8 cellular contexts compared by ENCODE assay signal in the genomic region with DNA sequence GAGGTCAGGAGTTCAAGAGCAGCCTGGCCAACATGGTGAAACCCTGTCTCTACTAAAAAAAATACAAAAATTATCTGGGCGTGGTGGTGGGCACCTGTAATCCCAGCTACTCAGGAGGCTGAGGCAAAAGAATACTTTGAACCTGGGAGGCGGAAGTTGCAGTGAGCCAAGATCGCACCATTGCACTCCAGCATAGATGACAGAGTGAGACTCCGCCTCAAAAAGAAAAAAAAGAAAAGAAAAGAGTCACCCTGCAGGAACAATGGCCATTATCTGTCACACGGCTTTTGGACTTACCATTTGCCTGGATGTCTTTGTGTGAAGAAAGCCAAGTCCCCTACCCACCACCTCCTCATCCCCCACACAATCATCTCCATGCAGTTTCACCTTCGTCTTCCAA.
DNase-seq lines count a peak whose midpoint lies in the region; ATAC-seq, FAIRE-seq and TF ChIP-seq lines count a peak whose summit lies in the region.
"Not testable (repeated sequence)": the region's sequence is repeated elsewhere in the genome, so short reads cannot be mapped to it uniquely, and the experiment has no call there.

No MANE protein-coding gene starts in this region.

- peak overlapping the region; percentile 91 for H2AK5ac ChIP-seq in trophoblast cell (ENCODE audit: low read length)

- H3K27ac Mint-ChIP-seq in astrocyte (ENCODE audit: unreplicated experiment): peak overlapping the region; percentile 22
- peak overlapping the region; percentile 47 to 95 (median 88) for H3K27ac Mint-ChIP-seq in nephron
- peak overlapping the region; percentile 35 for H3K27ac Mint-ChIP-seq in type B pancreatic cell

- peak overlapping the region; percentile 82 for H2BK120ac ChIP-seq in trophoblast cell (ENCODE audit: insufficient read depth, low read length, poor library complexity)

- H3K4me3 Mint-ChIP-seq in astrocyte (ENCODE audit: unreplicated experiment); nephron; type B pancreatic cell: not testable (repeated sequence)

- not testable (repeated sequence) for TF ChIP-seq EP300 in HepG2 (IDR thresholded peaks at IDR 0.05; ENCODE audit: low read depth in 2 of 2, low read length in 2 of 2); HepG2 (CRISPR knock-in tag; IDR thresholded peaks at IDR 0.05; ENCODE audit: borderline replicate concordance)

- H3K27ac ChIP-seq in RWPE2 (ENCODE audit: poor library complexity, severe bottlenecking): peak overlapping the region; percentile 98
- H3K27ac ChIP-seq in astrocyte (ENCODE audit: low read depth, low read length); HepG2 (ENCODE audit: extremely low read length, insufficient read depth, low read length): not testable (repeated sequence)
- peak overlapping the region; percentile 83 for H3K27ac ChIP-seq in hepatocyte
- peak overlapping the region; percentile 97 for H3K27ac ChIP-seq in trophoblast cell (ENCODE audit: low read depth, low read length)
- peak overlapping the region; percentile 97 for H3K27ac ChIP-seq in smooth muscle cell (ENCODE audit: low read depth)

- H4K20me1 ChIP-seq in astrocyte (ENCODE audit: insufficient read depth, low read length); hepatocyte (ENCODE audit: insufficient read depth, poor library complexity, severe bottlenecking); HepG2 (ENCODE audit: insufficient read depth, low read length); smooth muscle cell (ENCODE audit: low read depth): not testable (repeated sequence)

- H3K4me2 ChIP-seq in astrocyte (ENCODE audit: low read length); hepatocyte; HepG2 (ENCODE audit: low read depth, low read length); trophoblast cell (ENCODE audit: low read length); smooth muscle cell: not testable (repeated sequence)

- not testable (repeated sequence) for H3K9me2 ChIP-seq in hepatocyte (replicated peaks; ENCODE audit: insufficient read depth)

- H3K4me1 ChIP-seq in RWPE2 (ENCODE audit: insufficient read depth, poor library complexity, severe bottlenecking) (peaks cover 40% of the 10 kb centered on the region), astrocyte (ENCODE audit: insufficient read depth, low read length) (peaks cover 41% of the 10 kb centered on the region), hepatocyte (ENCODE audit: insufficient read depth) (peaks cover 51% of the 10 kb centered on the region), HepG2 (ENCODE audit: insufficient read depth, low read length) (peaks cover 76% of the 10 kb centered on the region), trophoblast cell (ENCODE audit: control insufficient read depth in 1 of 2, insufficient read depth in 2 of 2, low read length in 2 of 2) (peaks cover 72 to 74% of the 10 kb centered on the region in 2 experiments), smooth muscle cell (ENCODE audit: low read depth) (peaks cover 39% of the 10 kb centered on the region)

- not testable (repeated sequence) for H3K79me2 ChIP-seq in astrocyte (ENCODE audit: insufficient read depth, low read length); hepatocyte; HepG2 (ENCODE audit: insufficient read depth, low read length); smooth muscle cell (ENCODE audit: low read depth)
- peaks cover 34% of the 10 kb centered on the region for H3K79me2 ChIP-seq in trophoblast cell (ENCODE audit: control insufficient read depth, insufficient read depth, low read length, poor library complexity)

- H3K4me3 ChIP-seq in RWPE2 (ENCODE audit: severe bottlenecking); astrocyte (ENCODE audit: insufficient read depth, low read depth, low read length); hepatocyte; HepG2 (replicated peaks in 1 of 3; ENCODE audit: insufficient read depth in 1 of 3, low read depth in 2 of 3, low read length in 3 of 3); trophoblast cell (ENCODE audit: low read depth, low read length); smooth muscle cell: not testable (repeated sequence)

- in situ Hi-C loops in HepG2 (cut with HindIII; ENCODE audit: extremely low pct_ligation_motif_present, low pct_unique_long_range_greater_than_20kb): not testable (repeated sequence)

- not testable (repeated sequence) for FAIRE-seq in astrocyte (lab: Jason Lieb, UNC); HepG2 (lab: Jason Lieb, UNC)

- H3K9ac ChIP-seq in astrocyte (ENCODE audit: low read length); HepG2 (ENCODE audit: insufficient read depth, low read depth, low read length); trophoblast cell (ENCODE audit: low read length); smooth muscle cell (ENCODE audit: low read depth): not testable (repeated sequence)

- H3K9me3 ChIP-seq in RWPE2 (ENCODE audit: severe bottlenecking); astrocyte (ENCODE audit: insufficient read depth, low read depth, low read length); hepatocyte (ENCODE audit: low read depth); HepG2 (ENCODE audit: low read length); trophoblast cell (ENCODE audit: insufficient read depth, low read depth, low read length); smooth muscle cell (replicated peaks; ENCODE audit: low read depth): not testable (repeated sequence)

- not testable (repeated sequence) for H3K27me3 ChIP-seq in RWPE2 (ENCODE audit: insufficient read depth, poor library complexity, severe bottlenecking); astrocyte (ENCODE audit: insufficient read depth, low read length); hepatocyte; trophoblast cell (ENCODE audit: insufficient read depth, low read length); smooth muscle cell (ENCODE audit: low read depth)
- peaks cover 1 to 20% of the 10 kb centered on the region in 2 experiments; a peak in 4 of 5 replicates for H3K27me3 ChIP-seq in HepG2 (ENCODE audit: control insufficient read depth in 1 of 2, insufficient read depth in 2 of 2, low read length in 2 of 2)

- peaks cover 42% of the 10 kb centered on the region for H3K4me1 Mint-ChIP-seq in astrocyte (ENCODE audit: low read depth, unreplicated experiment)
- H3K4me1 Mint-ChIP-seq in nephron: peaks cover 76% of the 10 kb centered on the region
- peaks cover 77% of the 10 kb centered on the region for H3K4me1 Mint-ChIP-seq in type B pancreatic cell (ENCODE audit: unreplicated experiment)

- not testable (repeated sequence) for BruUV-seq in HepG2 (replicated peaks; lab: Mats Ljungman, UMichigan)

- not testable (repeated sequence) for TF ChIP-seq POLR2A in HepG2 (IDR thresholded peaks at IDR 0.05; ENCODE audit: insufficient read depth in 1 of 2, low read depth in 2 of 2, low read length in 2 of 2)

- not testable (repeated sequence) for H3K9me3 Mint-ChIP-seq in astrocyte (ENCODE audit: unreplicated experiment); nephron; type B pancreatic cell

- peaks cover 34% of the 10 kb centered on the region for H3F3A ChIP-seq in smooth muscle cell (ENCODE audit: low read depth)

- not testable (repeated sequence) for TF ChIP-seq RAD21 in HepG2 (CRISPR knock-in tag; IDR thresholded peaks at IDR 0.05)

- CTCF ChIA-PET in HepG2 (lab: Yijun Ruan, JAX; ENCODE audit: low intra/inter-chr PET ratio, low total read pairs): not testable (repeated sequence)

- not testable (repeated sequence) for H4K12ac ChIP-seq in trophoblast cell (ENCODE audit: low read depth, low read length)

- H3K4ac ChIP-seq in trophoblast cell (ENCODE audit: low read depth, low read length): not testable (repeated sequence)

- DNase-seq in RWPE2 (ENCODE audit: low spot score); astrocyte (ENCODE audit: low read depth); hepatocyte (ENCODE audit: low spot score); HepG2 (ENCODE audit: low spot score); trophoblast cell; smooth muscle cell (lab: John Stamatoyannopoulos, UW; ENCODE audit: unreplicated experiment); type B pancreatic cell (ENCODE audit: extremely low spot score, unreplicated experiment): not testable (repeated sequence)

- 89% methylated on average over 6 of the region's 6 CpGs for WGBS in hepatocyte (ENCODE audit: low lambda C conversion rate, missing lambda C conversion rate)
- WGBS in HepG2 (ENCODE audit: low lambda C conversion rate): 64% methylated on average over 6 of the region's 6 CpGs
- no CpG with 5 or more reads among the region's 6 CpGs for WGBS in trophoblast cell (ENCODE audit: extremely low coverage, insufficient coverage, insufficient read length)
- 84% methylated on average over 6 of the region's 6 CpGs for WGBS in smooth muscle cell (ENCODE audit: low lambda C conversion rate)

- TF ChIP-seq CTCF in RWPE2 (IDR thresholded peaks at IDR 0.05; ENCODE audit: poor library complexity, severe bottlenecking); astrocyte (IDR thresholded peaks at IDR 0.05; ENCODE audit: insufficient read depth, low read depth, low read length); hepatocyte (IDR thresholded peaks at IDR 0.05; ENCODE audit: poor library complexity); HepG2 (CRISPR knock-in tag; IDR thresholded peaks at IDR 0.05); nephron (IDR thresholded peaks at IDR 0.05; ENCODE audit: unreplicated experiment in 3 of 3); smooth muscle cell (IDR thresholded peaks at IDR 0.05; ENCODE audit: borderline replicate concordance, insufficient read depth, poor library complexity, severe bottlenecking); type B pancreatic cell (conservative IDR thresholded peaks at IDR 0.05): not testable (repeated sequence)

- intact Hi-C loops in HepG2 (cut with micrococcal nuclease; ENCODE audit: unreplicated experiment): not testable (repeated sequence)

- H4K91ac ChIP-seq in trophoblast cell (ENCODE audit: low read depth, low read length): peak overlapping the region; percentile 96

- peak overlapping the region; percentile 97 for H2BK5ac ChIP-seq in trophoblast cell (ENCODE audit: low read depth, low read length, poor library complexity)

- not testable (repeated sequence) for H3K36me3 ChIP-seq in RWPE2 (ENCODE audit: low read depth); astrocyte (ENCODE audit: insufficient read depth, low read length); hepatocyte (replicated peaks; ENCODE audit: insufficient read depth, low read depth); HepG2 (replicated peaks in 1 of 2; ENCODE audit: control insufficient read depth in 1 of 2, insufficient read depth in 2 of 2, low read length in 2 of 2); trophoblast cell (ENCODE audit: control insufficient read depth in 1 of 2, insufficient read depth in 2 of 2, low read length in 2 of 2); smooth muscle cell (ENCODE audit: low read depth)

- not testable (repeated sequence) for ATAC-seq in RWPE2 (ENCODE audit: low read depth); HepG2

- H2BK12ac ChIP-seq in trophoblast cell (ENCODE audit: low read length): peak overlapping the region; percentile 80

- H3K14ac ChIP-seq in trophoblast cell (ENCODE audit: low read length): peak overlapping the region; percentile 78

- peaks cover 90% of the 10 kb centered on the region for H3K79me1 ChIP-seq in trophoblast cell (ENCODE audit: low read length)

- peak overlapping the region; percentile 10 for H4K8ac ChIP-seq in trophoblast cell (ENCODE audit: low read depth, low read length)

- POLR2A ChIA-PET in HepG2 (lab: Yijun Ruan, JAX): not testable (repeated sequence)

- H3K36me3 Mint-ChIP-seq in astrocyte (ENCODE audit: low read depth, unreplicated experiment); nephron (ENCODE audit: low read depth); type B pancreatic cell: not testable (repeated sequence)

- not testable (repeated sequence) for H3K27me3 Mint-ChIP-seq in astrocyte (ENCODE audit: low read depth, unreplicated experiment); type B pancreatic cell
- peaks cover 11% of the 10 kb centered on the region for H3K27me3 Mint-ChIP-seq in nephron (ENCODE audit: low read depth)

- not testable (repeated sequence) for H2AFZ ChIP-seq in astrocyte (ENCODE audit: low read depth, low read length); hepatocyte; HepG2 (ENCODE audit: low read length); trophoblast cell (ENCODE audit: insufficient read depth, low read length, poor library complexity); smooth muscle cell (ENCODE audit: low read depth)

- not testable (repeated sequence) for H3K23ac ChIP-seq in trophoblast cell (ENCODE audit: low read length)

- peak overlapping the region; percentile 55 for H3K18ac ChIP-seq in trophoblast cell (ENCODE audit: low read length)

Comparison
In these comparisons a context has a peak if more than half of its experiments do, and no peak if none do; other contexts are left out.
1. H3K27ac Mint-ChIP-seq: peak in every context shown above with its lines; median percentile 88 in nephron; 35 in type B pancreatic cell; 22 in astrocyte.